In genomic region chr3:129233538-129233937, GRCh38 we compare ENCODE assay signal across 8 cellular contexts. TPM values are rescaled to one million over a fixed set of nuclear protein-coding genes. Genes with fewer than 3 reads are reported as not detected.
DNase-seq lines count a peak whose midpoint lies in the region; ATAC-seq and TF ChIP-seq lines count a peak whose summit lies in the region.

No MANE protein-coding gene starts in this region.

- POLR2A ChIA-PET in activated CD8-positive, alpha-beta T cell treated with anti-CD3 and anti-CD28 coated beads for 36 hours (lab: Charles Lee), result interaction anchor here (1.8 kb wide), 1 partner anchor 82 kb away, joined by 5 read pairs; a partner anchor contains a TSS
- POLR2A ChIA-PET in HEK293T (lab: Yijun Ruan, JAX), result no interaction called here

- peak overlapping the region; percentile 62 for H3K27ac Mint-ChIP-seq in activated CD8-positive, alpha-beta memory T cell treated with anti-CD3 and anti-CD28 coated beads, Interleukin-2, amount 10 ng/mL, durations not matched to agents 7 days and 5 days
- peak overlapping the region; percentile 25 for H3K27ac Mint-ChIP-seq in activated CD8-positive, alpha-beta T cell treated with anti-CD3 and anti-CD28 coated beads for 36 hours
- H3K27ac Mint-ChIP-seq in activated T-cell treated with anti-CD3 and anti-CD28 coated beads, Interleukin-2, amount 50 U/mL, for 24 hours, result no peak overlapping the region

- H3K4me3 Mint-ChIP-seq in activated CD8-positive, alpha-beta memory T cell treated with anti-CD3 and anti-CD28 coated beads, Interleukin-2, amount 10 ng/mL, durations not matched to agents 7 days and 5 days, result peak overlapping the region; percentile 5
- no peak overlapping the region for H3K4me3 Mint-ChIP-seq in activated CD8-positive, alpha-beta T cell treated with anti-CD3 and anti-CD28 coated beads for 36 hours
- H3K4me3 Mint-ChIP-seq in activated T-cell treated with anti-CD3 and anti-CD28 coated beads, Interleukin-2, amount 50 U/mL, for 24 hours, result no peak overlapping the region

- no peak for ATAC-seq in activated CD8-positive, alpha-beta memory T cell treated with anti-CD3 and anti-CD28 coated beads, Interleukin-2, amount 10 ng/mL, durations not matched to agents 7 days and 5 days
- ATAC-seq in HG03139 (IDR thresholded peaks at IDR 0.05; ENCODE audit: unreplicated experiment) (peak; percentile 89), sciatic nerve (peak; percentile 82)
- no peak for ATAC-seq in activated CD8-positive, alpha-beta T cell treated with anti-CD3 and anti-CD28 coated beads for 36 hours

- intact Hi-C loops in activated CD8-positive, alpha-beta T cell treated with anti-CD3 and anti-CD28 coated beads for 36 hours (cut with micrococcal nuclease), result no loop called here
- intact Hi-C loops in sciatic nerve (cut with DNase I), result no loop called here

- TF ChIP-seq CTCF in activated CD8-positive, alpha-beta T cell treated with anti-CD3 and anti-CD28 coated beads for 36 hours (IDR thresholded peaks at IDR 0.05), result no peak

- no peaks in the 10 kb centered on the region for H3K27me3 Mint-ChIP-seq in activated CD8-positive, alpha-beta memory T cell treated with anti-CD3 and anti-CD28 coated beads, Interleukin-2, amount 10 ng/mL, durations not matched to agents 7 days and 5 days
- peaks cover 3% of the 10 kb centered on the region for H3K27me3 Mint-ChIP-seq in activated CD8-positive, alpha-beta T cell treated with anti-CD3 and anti-CD28 coated beads for 36 hours
- H3K27me3 Mint-ChIP-seq in activated T-cell treated with anti-CD3 and anti-CD28 coated beads, Interleukin-2, amount 50 U/mL, for 24 hours, result no peaks in the 10 kb centered on the region

- no peak for DNase-seq in activated CD8-positive, alpha-beta memory T cell treated with anti-CD3 and anti-CD28 coated beads, Interleukin-2, amount 10 ng/mL, durations not matched to agents 7 days and 5 days
- DNase-seq in activated CD8-positive, alpha-beta memory T cell treated with anti-CD3 and anti-CD28 coated beads, Interleukin-2, amount 50 U/mL, for 48 hours, result no peak
- no peak for DNase-seq in activated CD8-positive, alpha-beta T cell treated with anti-CD3 and anti-CD28 coated beads for 36 hours
- DNase-seq in sciatic nerve (ENCODE audit: low spot score), result no peak
- DNase-seq in activated T-cell treated with anti-CD3 and anti-CD28 coated beads, Interleukin-2, amount 50 U/mL, for 24 hours, result no peak
- no peak for DNase-seq in HK-2 (ENCODE audit: unreplicated experiment)
- DNase-seq in HEK293T (ENCODE audit: extremely low spot score), result no peak

- no peaks in the 10 kb centered on the region for H3K36me3 Mint-ChIP-seq in activated CD8-positive, alpha-beta memory T cell treated with anti-CD3 and anti-CD28 coated beads, Interleukin-2, amount 10 ng/mL, durations not matched to agents 7 days and 5 days
- H3K36me3 Mint-ChIP-seq in activated CD8-positive, alpha-beta T cell treated with anti-CD3 and anti-CD28 coated beads for 36 hours (ENCODE audit: low read depth), result no peaks in the 10 kb centered on the region
- no peaks in the 10 kb centered on the region for H3K36me3 Mint-ChIP-seq in activated T-cell treated with anti-CD3 and anti-CD28 coated beads, Interleukin-2, amount 50 U/mL, for 24 hours (ENCODE audit: low read depth)

- peaks cover 63% of the 10 kb centered on the region for H3K4me1 Mint-ChIP-seq in activated CD8-positive, alpha-beta memory T cell treated with anti-CD3 and anti-CD28 coated beads, Interleukin-2, amount 10 ng/mL, durations not matched to agents 7 days and 5 days
- peaks cover 17% of the 10 kb centered on the region for H3K4me1 Mint-ChIP-seq in activated CD8-positive, alpha-beta T cell treated with anti-CD3 and anti-CD28 coated beads for 36 hours (ENCODE audit: low read depth)
- peaks cover 21% of the 10 kb centered on the region for H3K4me1 Mint-ChIP-seq in activated T-cell treated with anti-CD3 and anti-CD28 coated beads, Interleukin-2, amount 50 U/mL, for 24 hours (ENCODE audit: low read depth)

- CTCF ChIA-PET in activated CD8-positive, alpha-beta memory T cell treated with anti-CD3 and anti-CD28 coated beads, Interleukin-2, amount 10 ng/mL, durations not matched to agents 7 days and 5 days (lab: Charles Lee), result interaction anchor here (0.7 to 1.5 kb wide), 7 partner anchors 13 to 263 kb away, joined by 3 to 11 read pairs (median 3); partner anchors contain the start of genes CNBP and COPG1
- CTCF ChIA-PET in activated CD8-positive, alpha-beta T cell treated with anti-CD3 and anti-CD28 coated beads for 36 hours (lab: Charles Lee), result no interaction called here
- CTCF ChIA-PET in HEK293T (lab: Yijun Ruan, JAX), result interaction anchor here (2.6 kb wide), 1 partner anchor 12 kb away, joined by 19 read pairs; no protein-coding TSS in a partner anchor

- no peaks in the 10 kb centered on the region for H3K9me3 Mint-ChIP-seq in activated CD8-positive, alpha-beta memory T cell treated with anti-CD3 and anti-CD28 coated beads, Interleukin-2, amount 10 ng/mL, durations not matched to agents 7 days and 5 days (ENCODE audit: low read depth)
- no peaks in the 10 kb centered on the region for H3K9me3 Mint-ChIP-seq in activated CD8-positive, alpha-beta T cell treated with anti-CD3 and anti-CD28 coated beads for 36 hours
- H3K9me3 Mint-ChIP-seq in activated T-cell treated with anti-CD3 and anti-CD28 coated beads, Interleukin-2, amount 50 U/mL, for 24 hours, result no peaks in the 10 kb centered on the region

TF ChIP-seq in HEK293T, 16 proteins besides CTCF, POLR2A, EP300 and RAD21:
- TF ChIP-seq TARDBP (IDR thresholded peaks at IDR 0.05) (no peak), ARNT (IDR thresholded peaks at IDR 0.05) (no peak), FOXM1 (IDR thresholded peaks at IDR 0.05; ENCODE audit: borderline replicate concordance) (no peak), CTBP1 (IDR thresholded peaks at IDR 0.05; ENCODE audit: borderline replicate concordance) (no peak), HDGF (IDR thresholded peaks at IDR 0.05; ENCODE audit: borderline replicate concordance) (no peak), FOXA1 (IDR thresholded peaks at IDR 0.05) (no peak)

RNA-seq across cellular contexts. Expression of gene COPG1, which starts 15.9 kb away (rescaled TPM):
- total RNA-seq in activated CD8-positive, alpha-beta memory T cell treated with anti-CD3 and anti-CD28 coated beads, Interleukin-2, amount 10 ng/mL, durations not matched to agents 7 days and 5 days, result 100 to 1,000 TPM; 130 to 141 TPM
- 100 to 1,000 TPM; 114 to 118 TPM for total RNA-seq in activated CD8-positive, alpha-beta T cell treated with anti-CD3 and anti-CD28 coated beads for 36 hours
- 111 TPM for total RNA-seq in sciatic nerve

RNA-seq across cellular contexts. Expression of gene HMCES, which starts 45.1 kb away (rescaled TPM):
- total RNA-seq in activated CD8-positive, alpha-beta memory T cell treated with anti-CD3 and anti-CD28 coated beads, Interleukin-2, amount 10 ng/mL, durations not matched to agents 7 days and 5 days, result 10 to 100 TPM; 43.4 to 52.1 TPM
- total RNA-seq in activated CD8-positive, alpha-beta T cell treated with anti-CD3 and anti-CD28 coated beads for 36 hours, result 10 to 100 TPM; 54.5 to 57.8 TPM
- total RNA-seq in sciatic nerve, result 36.6 TPM

RNA-seq across cellular contexts. Expression of gene CNBP, which starts 49.8 kb away (rescaled TPM):
- 100 to 1,000 TPM; 270 to 330 TPM for total RNA-seq in activated CD8-positive, alpha-beta memory T cell treated with anti-CD3 and anti-CD28 coated beads, Interleukin-2, amount 10 ng/mL, durations not matched to agents 7 days and 5 days
- 100 to 1,000 TPM; 453 to 454 TPM for total RNA-seq in activated CD8-positive, alpha-beta T cell treated with anti-CD3 and anti-CD28 coated beads for 36 hours
- total RNA-seq in sciatic nerve, result 321 TPM

Comparison
In these comparisons a context has a peak if more than half of its experiments do, and no peak if none do; other contexts are left out.
1. ATAC-seq: peak in HG03139 (single experiment) and sciatic nerve (single experiment); none in activated CD8-positive, alpha-beta memory T cell treated with anti-CD3 and anti-CD28 coated beads, Interleukin-2, amount 10 ng/mL, durations not matched to agents 7 days and 5 days (single experiment) and activated CD8-positive, alpha-beta T cell treated with anti-CD3 and anti-CD28 coated beads for 36 hours (single experiment).